Comparison of ENCODE assay signal across 1 cellular context in the genomic region with DNA sequence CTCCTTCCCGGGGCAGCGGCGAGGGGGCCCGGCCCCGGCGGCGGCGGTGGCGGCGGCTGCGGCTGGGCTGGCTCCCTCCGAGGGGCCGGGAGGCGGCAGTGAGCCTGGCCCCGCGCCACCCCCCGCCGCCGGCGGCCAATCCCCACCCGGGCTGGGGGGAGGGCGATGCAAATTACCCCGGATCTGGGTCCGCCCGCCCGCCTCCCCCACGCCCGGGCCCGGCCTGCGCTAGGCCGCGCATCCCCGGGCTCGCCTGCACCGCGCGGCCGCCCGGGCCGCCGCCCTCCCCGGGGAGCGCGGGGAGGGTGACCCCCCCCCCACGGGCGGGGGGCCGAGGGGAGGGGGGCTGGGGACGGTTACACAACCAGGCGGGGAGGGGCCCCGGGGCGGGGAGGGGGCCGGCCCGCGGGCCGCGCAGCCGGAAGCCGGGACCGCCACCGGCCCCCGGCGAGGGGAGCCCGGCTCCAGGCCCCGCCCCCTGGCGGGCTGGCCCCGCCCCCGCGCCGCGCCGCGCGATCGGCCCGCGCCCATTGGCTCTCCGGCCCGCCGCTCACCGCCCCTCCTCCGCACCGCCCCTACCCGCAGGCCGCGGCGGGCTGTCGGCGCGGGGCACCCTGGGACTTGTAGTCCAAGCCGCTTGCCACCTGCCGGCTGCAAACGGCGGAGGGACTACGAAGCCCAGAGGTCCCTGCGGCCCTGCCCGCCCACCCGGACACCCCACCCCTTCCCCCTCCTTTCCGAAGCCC.
TF ChIP-seq lines count a peak whose summit lies in the region.

No MANE protein-coding gene starts in this region.

TF ChIP-seq in K562, 482 proteins besides CTCF, POLR2A, EP300 and RAD21 (continued from another document and continues in another):
- TF ChIP-seq, protein P1, sequence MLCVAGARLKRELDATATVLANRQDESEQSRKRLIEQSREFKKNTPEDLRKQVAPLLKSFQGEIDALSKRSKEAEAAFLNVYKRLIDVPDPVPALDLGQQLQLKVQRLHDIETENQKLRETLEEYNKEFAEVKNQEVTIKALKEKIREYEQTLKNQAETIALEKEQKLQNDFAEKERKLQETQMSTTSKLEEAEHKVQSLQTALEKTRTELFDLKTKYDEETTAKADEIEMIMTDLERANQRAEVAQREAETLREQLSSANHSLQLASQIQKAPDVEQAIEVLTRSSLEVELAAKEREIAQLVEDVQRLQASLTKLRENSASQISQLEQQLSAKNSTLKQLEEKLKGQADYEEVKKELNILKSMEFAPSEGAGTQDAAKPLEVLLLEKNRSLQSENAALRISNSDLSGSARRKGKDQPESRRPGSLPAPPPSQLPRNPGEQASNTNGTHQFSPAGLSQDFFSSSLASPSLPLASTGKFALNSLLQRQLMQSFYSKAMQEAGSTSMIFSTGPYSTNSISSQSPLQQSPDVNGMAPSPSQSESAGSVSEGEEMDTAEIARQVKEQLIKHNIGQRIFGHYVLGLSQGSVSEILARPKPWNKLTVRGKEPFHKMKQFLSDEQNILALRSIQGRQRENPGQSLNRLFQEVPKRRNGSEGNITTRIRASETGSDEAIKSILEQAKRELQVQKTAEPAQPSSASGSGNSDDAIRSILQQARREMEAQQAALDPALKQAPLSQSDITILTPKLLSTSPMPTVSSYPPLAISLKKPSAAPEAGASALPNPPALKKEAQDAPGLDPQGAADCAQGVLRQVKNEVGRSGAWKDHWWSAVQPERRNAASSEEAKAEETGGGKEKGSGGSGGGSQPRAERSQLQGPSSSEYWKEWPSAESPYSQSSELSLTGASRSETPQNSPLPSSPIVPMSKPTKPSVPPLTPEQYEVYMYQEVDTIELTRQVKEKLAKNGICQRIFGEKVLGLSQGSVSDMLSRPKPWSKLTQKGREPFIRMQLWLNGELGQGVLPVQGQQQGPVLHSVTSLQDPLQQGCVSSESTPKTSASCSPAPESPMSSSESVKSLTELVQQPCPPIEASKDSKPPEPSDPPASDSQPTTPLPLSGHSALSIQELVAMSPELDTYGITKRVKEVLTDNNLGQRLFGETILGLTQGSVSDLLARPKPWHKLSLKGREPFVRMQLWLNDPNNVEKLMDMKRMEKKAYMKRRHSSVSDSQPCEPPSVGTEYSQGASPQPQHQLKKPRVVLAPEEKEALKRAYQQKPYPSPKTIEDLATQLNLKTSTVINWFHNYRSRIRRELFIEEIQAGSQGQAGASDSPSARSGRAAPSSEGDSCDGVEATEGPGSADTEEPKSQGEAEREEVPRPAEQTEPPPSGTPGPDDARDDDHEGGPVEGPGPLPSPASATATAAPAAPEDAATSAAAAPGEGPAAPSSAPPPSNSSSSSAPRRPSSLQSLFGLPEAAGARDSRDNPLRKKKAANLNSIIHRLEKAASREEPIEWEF (CRISPR knock-in tag; IDR thresholded peaks at IDR 0.05) = no peak
- TF ChIP-seq FOXK2 (conservative IDR thresholded peaks at IDR 0.05 in 1 of 2, IDR thresholded peaks at IDR 0.05 in 1 of 2; ENCODE audit: low read depth in 2 of 2) = no peak
- TF ChIP-seq, protein P2, sequence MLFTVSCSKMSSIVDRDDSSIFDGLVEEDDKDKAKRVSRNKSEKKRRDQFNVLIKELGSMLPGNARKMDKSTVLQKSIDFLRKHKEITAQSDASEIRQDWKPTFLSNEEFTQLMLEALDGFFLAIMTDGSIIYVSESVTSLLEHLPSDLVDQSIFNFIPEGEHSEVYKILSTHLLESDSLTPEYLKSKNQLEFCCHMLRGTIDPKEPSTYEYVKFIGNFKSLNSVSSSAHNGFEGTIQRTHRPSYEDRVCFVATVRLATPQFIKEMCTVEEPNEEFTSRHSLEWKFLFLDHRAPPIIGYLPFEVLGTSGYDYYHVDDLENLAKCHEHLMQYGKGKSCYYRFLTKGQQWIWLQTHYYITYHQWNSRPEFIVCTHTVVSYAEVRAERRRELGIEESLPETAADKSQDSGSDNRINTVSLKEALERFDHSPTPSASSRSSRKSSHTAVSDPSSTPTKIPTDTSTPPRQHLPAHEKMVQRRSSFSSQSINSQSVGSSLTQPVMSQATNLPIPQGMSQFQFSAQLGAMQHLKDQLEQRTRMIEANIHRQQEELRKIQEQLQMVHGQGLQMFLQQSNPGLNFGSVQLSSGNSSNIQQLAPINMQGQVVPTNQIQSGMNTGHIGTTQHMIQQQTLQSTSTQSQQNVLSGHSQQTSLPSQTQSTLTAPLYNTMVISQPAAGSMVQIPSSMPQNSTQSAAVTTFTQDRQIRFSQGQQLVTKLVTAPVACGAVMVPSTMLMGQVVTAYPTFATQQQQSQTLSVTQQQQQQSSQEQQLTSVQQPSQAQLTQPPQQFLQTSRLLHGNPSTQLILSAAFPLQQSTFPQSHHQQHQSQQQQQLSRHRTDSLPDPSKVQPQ (CRISPR knock-in tag; IDR thresholded peaks at IDR 0.05; ENCODE audit: borderline replicate concordance) = no peak
- TF ChIP-seq KDM1A (IDR thresholded peaks at IDR 0.05) = no peak
- no peak for TF ChIP-seq TAL1 (IDR thresholded peaks at IDR 0.05)
- TF ChIP-seq SMARCC2 (IDR thresholded peaks at IDR 0.05; ENCODE audit: low read depth) = no peak
- TF ChIP-seq CBX3 (IDR thresholded peaks at IDR 0.05; ENCODE audit: borderline replicate concordance in 1 of 2, low read length in 2 of 2) = no peak
- no peak for TF ChIP-seq TARDBP (IDR thresholded peaks at IDR 0.05)
- no peak for TF ChIP-seq TCF3 (CRISPR knock-in tag; IDR thresholded peaks at IDR 0.05)
- TF ChIP-seq ZNF778 (CRISPR knock-in tag; IDR thresholded peaks at IDR 0.05) = no peak
- peak; percentile 63 for TF ChIP-seq ZFX (CRISPR knock-in tag; IDR thresholded peaks at IDR 0.05)
- no peak for TF ChIP-seq THRAP3 (IDR thresholded peaks at IDR 0.05; ENCODE audit: borderline replicate concordance)
- TF ChIP-seq SMAD1 (IDR thresholded peaks at IDR 0.05; ENCODE audit: low read depth, low read length, partially characterized antibody) = no peak
- TF ChIP-seq, protein P3, sequence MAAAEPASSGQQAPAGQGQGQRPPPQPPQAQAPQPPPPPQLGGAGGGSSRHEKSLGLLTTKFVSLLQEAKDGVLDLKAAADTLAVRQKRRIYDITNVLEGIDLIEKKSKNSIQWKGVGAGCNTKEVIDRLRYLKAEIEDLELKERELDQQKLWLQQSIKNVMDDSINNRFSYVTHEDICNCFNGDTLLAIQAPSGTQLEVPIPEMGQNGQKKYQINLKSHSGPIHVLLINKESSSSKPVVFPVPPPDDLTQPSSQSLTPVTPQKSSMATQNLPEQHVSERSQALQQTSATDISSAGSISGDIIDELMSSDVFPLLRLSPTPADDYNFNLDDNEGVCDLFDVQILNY (CRISPR knock-in tag; IDR thresholded peaks at IDR 0.05) = no peak
- peak; percentile 83 for TF ChIP-seq ELF1 (tag; IDR thresholded peaks at IDR 0.05)
- TF ChIP-seq TRIM24 (IDR thresholded peaks at IDR 0.05) = no peak
- TF ChIP-seq, protein P4, sequence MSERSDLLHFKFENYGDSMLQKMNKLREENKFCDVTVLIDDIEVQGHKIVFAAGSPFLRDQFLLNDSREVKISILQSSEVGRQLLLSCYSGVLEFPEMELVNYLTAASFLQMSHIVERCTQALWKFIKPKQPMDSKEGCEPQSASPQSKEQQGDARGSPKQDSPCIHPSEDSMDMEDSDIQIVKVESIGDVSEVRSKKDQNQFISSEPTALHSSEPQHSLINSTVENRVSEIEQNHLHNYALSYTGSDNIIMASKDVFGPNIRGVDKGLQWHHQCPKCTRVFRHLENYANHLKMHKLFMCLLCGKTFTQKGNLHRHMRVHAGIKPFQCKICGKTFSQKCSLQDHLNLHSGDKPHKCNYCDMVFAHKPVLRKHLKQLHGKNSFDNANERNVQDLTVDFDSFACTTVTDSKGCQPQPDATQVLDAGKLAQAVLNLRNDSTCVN (CRISPR knock-in tag; IDR thresholded peaks at IDR 0.05) = no peak
- no peak for TF ChIP-seq NR4A1 (CRISPR knock-in tag; IDR thresholded peaks at IDR 0.05)
- no peak for TF ChIP-seq NR4A1 (tag; IDR thresholded peaks at IDR 0.05)
- TF ChIP-seq, protein P5, sequence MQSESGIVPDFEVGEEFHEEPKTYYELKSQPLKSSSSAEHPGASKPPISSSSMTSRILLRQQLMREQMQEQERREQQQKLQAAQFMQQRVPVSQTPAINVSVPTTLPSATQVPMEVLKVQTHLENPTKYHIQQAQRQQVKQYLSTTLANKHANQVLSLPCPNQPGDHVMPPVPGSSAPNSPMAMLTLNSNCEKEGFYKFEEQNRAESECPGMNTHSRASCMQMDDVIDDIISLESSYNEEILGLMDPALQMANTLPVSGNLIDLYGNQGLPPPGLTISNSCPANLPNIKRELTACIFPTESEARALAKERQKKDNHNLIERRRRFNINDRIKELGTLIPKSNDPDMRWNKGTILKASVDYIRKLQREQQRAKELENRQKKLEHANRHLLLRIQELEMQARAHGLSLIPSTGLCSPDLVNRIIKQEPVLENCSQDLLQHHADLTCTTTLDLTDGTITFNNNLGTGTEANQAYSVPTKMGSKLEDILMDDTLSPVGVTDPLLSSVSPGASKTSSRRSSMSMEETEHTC (IDR thresholded peaks at IDR 0.05) = no peak
- no peak for TF ChIP-seq HDAC6 (IDR thresholded peaks at IDR 0.05; ENCODE audit: low read depth, low read length)
- no peak for TF ChIP-seq ZC3H11A (IDR thresholded peaks at IDR 0.05; ENCODE audit: low read depth, low read length)
- TF ChIP-seq, protein P6, sequence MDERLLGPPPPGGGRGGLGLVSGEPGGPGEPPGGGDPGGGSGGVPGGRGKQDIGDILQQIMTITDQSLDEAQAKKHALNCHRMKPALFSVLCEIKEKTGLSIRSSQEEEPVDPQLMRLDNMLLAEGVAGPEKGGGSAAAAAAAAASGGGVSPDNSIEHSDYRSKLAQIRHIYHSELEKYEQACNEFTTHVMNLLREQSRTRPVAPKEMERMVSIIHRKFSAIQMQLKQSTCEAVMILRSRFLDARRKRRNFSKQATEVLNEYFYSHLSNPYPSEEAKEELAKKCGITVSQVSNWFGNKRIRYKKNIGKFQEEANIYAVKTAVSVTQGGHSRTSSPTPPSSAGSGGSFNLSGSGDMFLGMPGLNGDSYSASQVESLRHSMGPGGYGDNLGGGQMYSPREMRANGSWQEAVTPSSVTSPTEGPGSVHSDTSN (CRISPR knock-in tag; IDR thresholded peaks at IDR 0.05; ENCODE audit: low read depth) = peak; percentile 73
- TF ChIP-seq, protein P6 (tag; conservative IDR thresholded peaks at IDR 0.05; ENCODE audit: low read depth) = no peak
- no peak for TF ChIP-seq SAFB (IDR thresholded peaks at IDR 0.05; ENCODE audit: borderline replicate concordance, low read depth, low read length)
- TF ChIP-seq KDM2B (CRISPR knock-in tag; IDR thresholded peaks at IDR 0.05) = no peak
- TF ChIP-seq, protein P7, sequence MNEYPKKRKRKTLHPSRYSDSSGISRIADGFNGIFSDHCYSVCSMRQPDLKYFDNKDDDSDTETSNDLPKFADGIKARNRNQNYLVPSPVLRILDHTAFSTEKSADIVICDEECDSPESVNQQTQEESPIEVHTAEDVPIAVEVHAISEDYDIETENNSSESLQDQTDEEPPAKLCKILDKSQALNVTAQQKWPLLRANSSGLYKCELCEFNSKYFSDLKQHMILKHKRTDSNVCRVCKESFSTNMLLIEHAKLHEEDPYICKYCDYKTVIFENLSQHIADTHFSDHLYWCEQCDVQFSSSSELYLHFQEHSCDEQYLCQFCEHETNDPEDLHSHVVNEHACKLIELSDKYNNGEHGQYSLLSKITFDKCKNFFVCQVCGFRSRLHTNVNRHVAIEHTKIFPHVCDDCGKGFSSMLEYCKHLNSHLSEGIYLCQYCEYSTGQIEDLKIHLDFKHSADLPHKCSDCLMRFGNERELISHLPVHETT (CRISPR knock-in tag; conservative IDR thresholded peaks at IDR 0.05 in 1 of 2, IDR thresholded peaks at IDR 0.05 in 1 of 2) = peak in 1 of 2 experiments; percentile 100; a peak in 2 of 4 replicates
- TF ChIP-seq, protein P8, sequence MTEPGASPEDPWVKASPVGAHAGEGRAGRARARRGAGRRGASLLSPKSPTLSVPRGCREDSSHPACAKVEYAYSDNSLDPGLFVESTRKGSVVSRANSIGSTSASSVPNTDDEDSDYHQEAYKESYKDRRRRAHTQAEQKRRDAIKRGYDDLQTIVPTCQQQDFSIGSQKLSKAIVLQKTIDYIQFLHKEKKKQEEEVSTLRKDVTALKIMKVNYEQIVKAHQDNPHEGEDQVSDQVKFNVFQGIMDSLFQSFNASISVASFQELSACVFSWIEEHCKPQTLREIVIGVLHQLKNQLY (CRISPR knock-in tag; conservative IDR thresholded peaks at IDR 0.05) = no peak
- TF ChIP-seq KLF13 (tag; IDR thresholded peaks at IDR 0.05; ENCODE audit: borderline replicate concordance, low read depth) = no peak
- no peak for TF ChIP-seq MEF2D (tag; conservative IDR thresholded peaks at IDR 0.05; ENCODE audit: low read depth)
- no peak for TF ChIP-seq ETS2 (tag; IDR thresholded peaks at IDR 0.05; ENCODE audit: borderline replicate concordance, poor library complexity, severe bottlenecking)
- no peak for TF ChIP-seq ZNF695 (CRISPR knock-in tag; IDR thresholded peaks at IDR 0.05)
- TF ChIP-seq NEUROD1 (IDR thresholded peaks at IDR 0.05; ENCODE audit: borderline replicate concordance, low read depth, low read length, partially characterized antibody) = no peak
- no peak for TF ChIP-seq SMAD3 (CRISPR knock-in tag; conservative IDR thresholded peaks at IDR 0.05)
- TF ChIP-seq TEAD1 (CRISPR knock-in tag; IDR thresholded peaks at IDR 0.05) = no peak
- no peak for TF ChIP-seq GTF2A2 (tag; IDR thresholded peaks at IDR 0.05)
- no peak for TF ChIP-seq PHTF2 (CRISPR knock-in tag; IDR thresholded peaks at IDR 0.05)
- TF ChIP-seq ZNF41 (CRISPR knock-in tag; conservative IDR thresholded peaks at IDR 0.05) = no peak
- TF ChIP-seq, protein P9, sequence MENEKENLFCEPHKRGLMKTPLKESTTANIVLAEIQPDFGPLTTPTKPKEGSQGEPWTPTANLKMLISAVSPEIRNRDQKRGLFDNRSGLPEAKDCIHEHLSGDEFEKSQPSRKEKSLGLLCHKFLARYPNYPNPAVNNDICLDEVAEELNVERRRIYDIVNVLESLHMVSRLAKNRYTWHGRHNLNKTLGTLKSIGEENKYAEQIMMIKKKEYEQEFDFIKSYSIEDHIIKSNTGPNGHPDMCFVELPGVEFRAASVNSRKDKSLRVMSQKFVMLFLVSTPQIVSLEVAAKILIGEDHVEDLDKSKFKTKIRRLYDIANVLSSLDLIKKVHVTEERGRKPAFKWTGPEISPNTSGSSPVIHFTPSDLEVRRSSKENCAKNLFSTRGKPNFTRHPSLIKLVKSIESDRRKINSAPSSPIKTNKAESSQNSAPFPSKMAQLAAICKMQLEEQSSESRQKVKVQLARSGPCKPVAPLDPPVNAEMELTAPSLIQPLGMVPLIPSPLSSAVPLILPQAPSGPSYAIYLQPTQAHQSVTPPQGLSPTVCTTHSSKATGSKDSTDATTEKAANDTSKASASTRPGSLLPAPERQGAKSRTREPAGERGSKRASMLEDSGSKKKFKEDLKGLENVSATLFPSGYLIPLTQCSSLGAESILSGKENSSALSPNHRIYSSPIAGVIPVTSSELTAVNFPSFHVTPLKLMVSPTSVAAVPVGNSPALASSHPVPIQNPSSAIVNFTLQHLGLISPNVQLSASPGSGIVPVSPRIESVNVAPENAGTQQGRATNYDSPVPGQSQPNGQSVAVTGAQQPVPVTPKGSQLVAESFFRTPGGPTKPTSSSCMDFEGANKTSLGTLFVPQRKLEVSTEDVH (IDR thresholded peaks at IDR 0.05; ENCODE audit: low read depth, partially characterized antibody) = no peak
- TF ChIP-seq ATF1 (CRISPR knock-in tag; IDR thresholded peaks at IDR 0.05) = no peak
- TF ChIP-seq ATF1 (tag; IDR thresholded peaks at IDR 0.05) = no peak
- no peak for TF ChIP-seq MCM7 (IDR thresholded peaks at IDR 0.05)
